In the genomic region with DNA sequence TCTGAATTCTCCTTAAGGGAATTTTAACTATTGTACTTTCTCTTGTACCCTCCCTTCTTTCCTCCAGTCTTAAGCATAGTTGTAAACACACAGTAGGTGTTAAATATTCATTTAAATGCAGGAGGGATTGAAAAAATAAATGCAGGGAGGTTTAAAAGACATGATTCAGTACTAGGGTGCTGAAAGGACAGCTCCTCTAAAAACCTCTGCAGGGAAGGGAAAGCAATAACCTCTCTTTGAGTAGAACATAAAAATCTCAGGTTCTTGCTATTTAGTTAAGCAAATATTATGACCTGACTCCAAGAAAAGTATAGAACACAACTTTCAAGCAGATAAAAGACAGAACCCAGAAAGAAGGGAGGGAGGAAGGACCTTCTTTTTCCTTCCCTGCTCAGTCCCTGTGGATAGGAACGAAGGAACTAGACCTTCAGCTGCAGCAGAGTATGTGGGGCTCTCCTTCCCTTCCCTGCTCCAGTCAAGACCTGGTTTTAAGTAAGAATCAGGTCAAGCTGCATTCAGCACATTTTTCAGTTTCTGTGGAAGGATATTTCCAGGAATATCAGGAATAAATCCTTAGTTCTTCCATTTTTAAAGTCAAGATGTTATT, we compare ENCODE assay signal across 21 cellular contexts. TPM values are rescaled to one million over a fixed set of nuclear protein-coding genes. Genes with fewer than 3 reads are reported as not detected.
A peak's percentile ranks its signal among the peaks of the same experiment; 100 is the strongest.
DNase-seq lines count a peak whose midpoint lies in the region; ATAC-seq and TF ChIP-seq lines count a peak whose summit lies in the region.
"Had no signal": no experiment of that assay in that cellular context is flagged by ENCODE, and none has a peak within 500 bp of the region (broad histone marks: within the 10 kb centered on the region; RNA-seq: fewer than 3 reads in every experiment).

No MANE protein-coding gene starts in this region.

- H3K27me3 ChIP-seq in mammary epithelial cell (ENCODE audit: insufficient read depth, low read length) (no peaks in the 10 kb centered on the region), PC-3 (ENCODE audit: low read length) (no peaks in the 10 kb centered on the region)

- H3K27me3 Mint-ChIP-seq in stimulated activated memory B cell treated with anti-CD40 and anti-IgM and Interleukin-4, amounts not matched to agents 10 μg/mL and 1 μg/mL and 100 μg/mL, for 72 hours = no peaks in the 10 kb centered on the region
- H3K27me3 Mint-ChIP-seq in activated CD8-positive, alpha-beta T cell treated with anti-CD3 and anti-CD28 coated beads, Interleukin-2, amount 10 ng/mL, durations not matched to agents 7 days and 5 days (ENCODE audit: low read depth) = peaks cover 2% of the 10 kb centered on the region
- H3K27me3 Mint-ChIP-seq: activated naive CD8-positive, alpha-beta T cell treated with anti-CD3 and anti-CD28 coated beads, Interleukin-2, amount 10 ng/mL, durations not matched to agents 7 days and 5 days had no signal

- peaks cover 25% of the 10 kb centered on the region for H3K4me1 ChIP-seq in mammary epithelial cell (ENCODE audit: insufficient read depth, low read length)
- peaks cover 20% of the 10 kb centered on the region for H3K4me1 ChIP-seq in PC-3 (ENCODE audit: insufficient read depth, low read length)

- no peaks in the 10 kb centered on the region for H3K9me3 ChIP-seq in mammary epithelial cell (replicated peaks; ENCODE audit: insufficient read depth, low read length)
- H3K9me3 ChIP-seq in PC-3 (ENCODE audit: low read length) = no peaks in the 10 kb centered on the region
- H3K9me3 ChIP-seq: left ventricle myocardium inferior, neutrophil, spleen had no signal

- POLR2A ChIA-PET in PC-3 (lab: Charles Lee; ENCODE audit: unreplicated experiment) = no interaction called here
- POLR2A ChIA-PET in activated CD8-positive, alpha-beta T cell treated with anti-CD3 and anti-CD28 coated beads, Interleukin-2, amount 10 ng/mL, durations not matched to agents 7 days and 5 days (lab: Charles Lee) = no interaction called here

- 100% methylated on average over 1 of the region's 1 CpG for WGBS in mammary epithelial cell (ENCODE audit: low coverage, missing lambda C conversion rate)

- H3K36me3 ChIP-seq in mammary epithelial cell (ENCODE audit: insufficient read depth, low read length) (peaks cover 19% of the 10 kb centered on the region), PC-3 (ENCODE audit: low read depth, low read length) (peaks cover 18% of the 10 kb centered on the region)
- H3K36me3 ChIP-seq: left ventricle myocardium inferior, neutrophil had no signal

- dilution Hi-C loops in mammary epithelial cell (cut with HindIII; ENCODE audit: low sequenced_read_pairs) = no loop called here

- no peak for ATAC-seq in PC-3
- ATAC-seq in stimulated activated memory B cell treated with anti-CD40 and anti-IgM and Interleukin-4, amounts not matched to agents 10 μg/mL and 1 μg/mL and 100 μg/mL, for 72 hours = no peak
- no peak for ATAC-seq in activated CD8-positive, alpha-beta T cell treated with anti-CD3 and anti-CD28 coated beads, Interleukin-2, amount 10 ng/mL, durations not matched to agents 7 days and 5 days

- peaks cover 53% of the 10 kb centered on the region for H3K4me1 Mint-ChIP-seq in stimulated activated memory B cell treated with anti-CD40 and anti-IgM and Interleukin-4, amounts not matched to agents 10 μg/mL and 1 μg/mL and 100 μg/mL, for 72 hours
- peaks cover 10% of the 10 kb centered on the region for H3K4me1 Mint-ChIP-seq in activated CD8-positive, alpha-beta T cell treated with anti-CD3 and anti-CD28 coated beads, Interleukin-2, amount 10 ng/mL, durations not matched to agents 7 days and 5 days (ENCODE audit: low read depth)

- H3K4me3 ChIP-seq in mammary epithelial cell (replicated peaks in 1 of 3; ENCODE audit: insufficient read depth in 1 of 3, low read depth in 2 of 3, low read length in 3 of 3) = no peak overlapping the region
- no peak overlapping the region for H3K4me3 ChIP-seq in PC-3 (ENCODE audit: low read length)
- H3K4me3 ChIP-seq: dorsolateral prefrontal cortex, left ventricle myocardium inferior, spleen had no signal

- no peak overlapping the region for H3K4me2 ChIP-seq in mammary epithelial cell (ENCODE audit: insufficient read depth, low read depth, low read length)
- H3K4me2 ChIP-seq in PC-3 (ENCODE audit: low read length) = no peak overlapping the region

- H3K79me2 ChIP-seq in mammary epithelial cell (ENCODE audit: insufficient read depth, low read length) = peaks cover 96% of the 10 kb centered on the region
- peaks cover 93% of the 10 kb centered on the region for H3K79me2 ChIP-seq in PC-3 (ENCODE audit: low read length)

- TF ChIP-seq CTCF in mammary epithelial cell (conservative IDR thresholded peaks at IDR 0.05 in 1 of 2, IDR thresholded peaks at IDR 0.05 in 1 of 2; ENCODE audit: extremely low read depth in 1 of 2, insufficient read depth in 1 of 2, low read depth in 1 of 2, low read length in 2 of 2) = no peak
- no peak for TF ChIP-seq CTCF in PC-3 (conservative IDR thresholded peaks at IDR 0.05; ENCODE audit: low read depth, low read length)

- no peaks in the 10 kb centered on the region for H3F3A ChIP-seq in PC-3 (ENCODE audit: low read length, unreplicated experiment)

- H3K9ac ChIP-seq in mammary epithelial cell (ENCODE audit: insufficient read depth, low read length) (no peak overlapping the region), PC-3 (ENCODE audit: low read length) (no peak overlapping the region)

- intact Hi-C loops in mammary epithelial cell (cut with micrococcal nuclease) (loop anchor here (5.0 kb wide), 2 partner anchors 32 to 162 kb away; a partner anchor contains a TSS), PC-3 (cut with micrococcal nuclease) (loop anchor here (5.0 kb wide), 1 partner anchor 162 kb away; a partner anchor contains a TSS)

- H3K36me3 Mint-ChIP-seq in stimulated activated memory B cell treated with anti-CD40 and anti-IgM and Interleukin-4, amounts not matched to agents 10 μg/mL and 1 μg/mL and 100 μg/mL, for 72 hours = peaks cover 17% of the 10 kb centered on the region
- H3K36me3 Mint-ChIP-seq in activated CD8-positive, alpha-beta T cell treated with anti-CD3 and anti-CD28 coated beads, Interleukin-2, amount 10 ng/mL, durations not matched to agents 7 days and 5 days (ENCODE audit: low read depth) = peaks cover 12% of the 10 kb centered on the region

- CTCF ChIA-PET in mammary epithelial cell (lab: Charles Lee; ENCODE audit: low non-redundant PET) = no interaction called here
- CTCF ChIA-PET in PC-3 (lab: Charles Lee) = no interaction called here
- CTCF ChIA-PET in activated CD8-positive, alpha-beta T cell treated with anti-CD3 and anti-CD28 coated beads, Interleukin-2, amount 10 ng/mL, durations not matched to agents 7 days and 5 days (lab: Charles Lee) = interaction anchor here (3.5 kb wide), 1 partner anchor 13 kb away, joined by 20 read pairs; no protein-coding TSS in a partner anchor

- H4K20me1 ChIP-seq in mammary epithelial cell (ENCODE audit: insufficient read depth, low read length) (peaks cover 3% of the 10 kb centered on the region), PC-3 (ENCODE audit: low read length) (peaks cover 40% of the 10 kb centered on the region)

- DNase-seq in T47D (ENCODE audit: low read depth in 1 of 2, low spot score in 1 of 2) = peak; percentile 45 to 46
- no peak for DNase-seq in mammary epithelial cell
- peak; percentile 30 for DNase-seq in PC-3
- peak; percentile 12 for DNase-seq in fibroblast of peridontal ligament (ENCODE audit: extremely low read depth)
- DNase-seq in renal cortical epithelial cell (ENCODE audit: low read depth) = peak; percentile 33
- no peak for DNase-seq in NCI-H774 (lab: John Stamatoyannopoulos, UW)
- no peak for DNase-seq in activated CD8-positive, alpha-beta T cell treated with anti-CD3 and anti-CD28 coated beads, Interleukin-2, amount 10 ng/mL, durations not matched to agents 7 days and 5 days
- DNase-seq: activated CD4-positive, alpha-beta T cell treated with anti-CD3 and anti-CD28 coated beads for 1 hour; activated naive CD8-positive, alpha-beta T cell treated with anti-CD3 and anti-CD28 coated beads, Interleukin-2, amount 10 ng/mL, durations not matched to agents 7 days and 5 days; HCEC 1CT; KG1; left ventricle myocardium inferior; NCI-H1092; NCI-H526 treated with DMSO at 0.1 percent for 48 hours; OCI-M1; spleen; T-helper 9 cell had no signal

- H3K27ac Mint-ChIP-seq in stimulated activated memory B cell treated with anti-CD40 and anti-IgM and Interleukin-4, amounts not matched to agents 10 μg/mL and 1 μg/mL and 100 μg/mL, for 72 hours = no peak overlapping the region
- H3K27ac Mint-ChIP-seq in activated CD8-positive, alpha-beta T cell treated with anti-CD3 and anti-CD28 coated beads, Interleukin-2, amount 10 ng/mL, durations not matched to agents 7 days and 5 days = no peak overlapping the region
- H3K27ac Mint-ChIP-seq: activated naive CD8-positive, alpha-beta T cell treated with anti-CD3 and anti-CD28 coated beads, Interleukin-2, amount 10 ng/mL, durations not matched to agents 7 days and 5 days; CD14-positive monocyte had no signal

- BruUV-seq in mammary epithelial cell (replicated peaks; lab: Mats Ljungman, UMichigan) (no TSS peak), PC-3 (replicated peaks; lab: Mats Ljungman, UMichigan) (no TSS peak)

- H3K4me3 Mint-ChIP-seq in stimulated activated memory B cell treated with anti-CD40 and anti-IgM and Interleukin-4, amounts not matched to agents 10 μg/mL and 1 μg/mL and 100 μg/mL, for 72 hours = no peak overlapping the region
- no peak overlapping the region for H3K4me3 Mint-ChIP-seq in activated CD8-positive, alpha-beta T cell treated with anti-CD3 and anti-CD28 coated beads, Interleukin-2, amount 10 ng/mL, durations not matched to agents 7 days and 5 days
- H3K4me3 Mint-ChIP-seq: activated naive CD8-positive, alpha-beta T cell treated with anti-CD3 and anti-CD28 coated beads, Interleukin-2, amount 10 ng/mL, durations not matched to agents 7 days and 5 days; CD14-positive monocyte had no signal

- in situ Hi-C loops in T47D (cut with HindIII; ENCODE audit: low pct_unique_long_range_greater_than_20kb, low sequenced_read_pairs) (no loop called here), mammary epithelial cell (cut with MboI; ENCODE audit: low sequenced_read_pairs in 2 of 2) (no loop called here)

- H3K27ac ChIP-seq in mammary epithelial cell (ENCODE audit: insufficient read depth, low read depth, low read length) (no peak overlapping the region), PC-3 (ENCODE audit: low read length) (no peak overlapping the region)
- H3K27ac ChIP-seq: left ventricle myocardium inferior, neutrophil, spleen had no signal

- no peaks in the 10 kb centered on the region for H3K9me2 ChIP-seq in PC-3 (replicated peaks; ENCODE audit: low read length)

- no peaks in the 10 kb centered on the region for H3K9me3 Mint-ChIP-seq in stimulated activated memory B cell treated with anti-CD40 and anti-IgM and Interleukin-4, amounts not matched to agents 10 μg/mL and 1 μg/mL and 100 μg/mL, for 72 hours
- H3K9me3 Mint-ChIP-seq in activated CD8-positive, alpha-beta T cell treated with anti-CD3 and anti-CD28 coated beads, Interleukin-2, amount 10 ng/mL, durations not matched to agents 7 days and 5 days (ENCODE audit: insufficient read depth) = no peaks in the 10 kb centered on the region
- H3K9me3 Mint-ChIP-seq: activated naive CD8-positive, alpha-beta T cell treated with anti-CD3 and anti-CD28 coated beads, Interleukin-2, amount 10 ng/mL, durations not matched to agents 7 days and 5 days had no signal

- H2AFZ ChIP-seq in mammary epithelial cell (ENCODE audit: low read depth, low read length) (no peak overlapping the region), PC-3 (ENCODE audit: low read length) (no peak overlapping the region)

RNA-seq across cellular contexts. Expression of a gene that starts 4.7 kb away (rescaled TPM):
- total RNA-seq in mammary epithelial cell = 10 to 100 TPM; 24.3 to 38.9 TPM
- 17.6 TPM for polyA plus RNA-seq in mammary epithelial cell
- polyA minus RNA-seq in mammary epithelial cell = 67.4 TPM
- total RNA-seq in PC-3 (2014; rRNA removed) = 13.4 and 14.3 TPM in 2 replicates
- total RNA-seq in renal cortical epithelial cell = 14.4 and 19.7 TPM in 2 replicates
- 1 to 10 TPM; 6.7 to 7.0 TPM for total RNA-seq in activated CD8-positive, alpha-beta T cell treated with anti-CD3 and anti-CD28 coated beads, Interleukin-2, amount 10 ng/mL, durations not matched to agents 7 days and 5 days
- polyA plus RNA-seq: CD14-positive monocyte had no signal

Comparison
In these comparisons a context has a peak if more than half of its experiments do, and no peak if none do; other contexts are left out.
1. DNase-seq: peak in T47D (2 of 2), PC-3 (single experiment), fibroblast of peridontal ligament (single experiment) and renal cortical epithelial cell (single experiment); none in mammary epithelial cell (single experiment), NCI-H774 (single experiment) and activated CD8-positive, alpha-beta T cell treated with anti-CD3 and anti-CD28 coated beads, Interleukin-2, amount 10 ng/mL, durations not matched to agents 7 days and 5 days (single experiment).